Comparison of ENCODE assay signal across 13 cellular contexts in the genomic region with DNA sequence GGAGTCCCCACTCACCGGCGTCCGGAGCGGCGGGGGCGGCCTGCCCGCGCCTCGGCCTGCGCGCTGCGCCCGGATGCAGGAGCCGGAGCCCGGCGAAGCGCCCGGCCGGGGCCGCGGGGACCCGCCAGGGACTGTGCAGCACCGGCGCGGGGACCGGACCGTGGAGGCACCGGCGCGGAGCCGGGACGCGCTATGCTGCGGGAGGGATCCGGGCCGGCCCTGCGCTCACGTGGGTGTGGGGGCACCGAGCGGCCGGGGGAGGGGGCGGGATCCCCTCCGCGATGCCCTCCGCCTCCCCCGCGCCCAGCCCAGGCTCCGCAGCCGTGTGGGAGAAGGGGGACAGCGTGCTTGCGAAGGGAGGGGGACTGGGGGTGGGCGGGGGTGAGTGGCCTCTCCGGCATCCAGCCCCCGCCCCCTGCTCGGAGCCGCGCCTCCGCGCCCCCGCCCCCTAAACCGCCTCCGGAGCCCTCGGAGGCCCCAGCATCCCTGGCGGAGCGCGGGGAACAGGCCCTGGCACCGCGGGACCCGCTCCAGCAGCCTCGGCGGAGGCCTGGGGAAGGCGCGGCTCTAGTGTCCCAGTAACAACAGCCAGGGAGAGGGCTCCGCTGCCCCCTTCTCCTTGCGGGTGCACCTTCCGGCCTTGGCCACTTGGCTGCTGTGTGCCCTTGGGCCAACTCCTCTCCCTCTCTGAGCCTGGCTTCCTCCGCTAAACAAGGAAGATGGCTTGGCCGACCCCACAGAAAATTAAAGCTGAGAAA. TPM values are rescaled to one million over a fixed set of nuclear protein-coding genes. Genes with fewer than 3 reads are reported as not detected.
DNase-seq lines count a peak whose midpoint lies in the region; ATAC-seq, FAIRE-seq and TF ChIP-seq lines count a peak whose summit lies in the region.
"Had no signal": no experiment of that assay in that cellular context is flagged by ENCODE, and none has a peak within 500 bp of the region (broad histone marks: within the 10 kb centered on the region; RNA-seq: fewer than 3 reads in every experiment).

A gene (minus strand): TSS at position 367 of the 758 bp plus-strand sequence. CDS start 6,954 bp downstream, outside the sequence.

- H3K27ac Mint-ChIP-seq in activated CD8-positive, alpha-beta T cell treated with anti-CD3 and anti-CD28 coated beads, Interleukin-2, amount 10 ng/mL, durations not matched to agents 7 days and 5 days, result no peak within 1 kb of the TSS
- H3K27ac Mint-ChIP-seq in activated CD8-positive, alpha-beta T cell treated with anti-CD3 and anti-CD28 coated beads for 36 hours, result no peak within 1 kb of the TSS
- peak within 1 kb of the TSS; percentile 60 for H3K27ac Mint-ChIP-seq in astrocyte (ENCODE audit: unreplicated experiment)
- H3K27ac Mint-ChIP-seq in stimulated activated naive CD8-positive, alpha-beta T cell treated with anti-CD3 and anti-CD28 coated beads, Interleukin-15, amount 100 ng/mL, for 72 hours, result no peak within 1 kb of the TSS

- H3K27me3 Mint-ChIP-seq in activated CD8-positive, alpha-beta T cell treated with anti-CD3 and anti-CD28 coated beads, Interleukin-2, amount 10 ng/mL, durations not matched to agents 7 days and 5 days (ENCODE audit: low read depth), result peaks cover 29% of the 10 kb centered on the region
- peaks cover 45% of the 10 kb centered on the region for H3K27me3 Mint-ChIP-seq in activated CD8-positive, alpha-beta T cell treated with anti-CD3 and anti-CD28 coated beads for 36 hours
- peaks cover 42% of the 10 kb centered on the region for H3K27me3 Mint-ChIP-seq in astrocyte (ENCODE audit: low read depth, unreplicated experiment)
- peaks cover 43% of the 10 kb centered on the region for H3K27me3 Mint-ChIP-seq in stimulated activated naive CD8-positive, alpha-beta T cell treated with anti-CD3 and anti-CD28 coated beads, Interleukin-15, amount 100 ng/mL, for 72 hours

- H2AFZ ChIP-seq in astrocyte (ENCODE audit: low read depth, low read length), result no peak within 1 kb of the TSS

- no peaks in the 10 kb centered on the region for H3K36me3 ChIP-seq in astrocyte (ENCODE audit: insufficient read depth, low read length)
- H3K36me3 ChIP-seq in stomach, result no peaks in the 10 kb centered on the region
- H3K36me3 ChIP-seq: gastroesophageal sphincter had no signal

- no peaks in the 10 kb centered on the region for H3K79me2 ChIP-seq in astrocyte (ENCODE audit: insufficient read depth, low read length)

- H4K20me1 ChIP-seq in astrocyte (ENCODE audit: insufficient read depth, low read length), result no peaks in the 10 kb centered on the region

- POLR2A ChIA-PET in activated CD8-positive, alpha-beta T cell treated with anti-CD3 and anti-CD28 coated beads, Interleukin-2, amount 10 ng/mL, durations not matched to agents 7 days and 5 days (lab: Charles Lee), result no interaction called here
- POLR2A ChIA-PET in activated CD8-positive, alpha-beta T cell treated with anti-CD3 and anti-CD28 coated beads for 36 hours (lab: Charles Lee), result no interaction called here

- no peak within 1 kb of the TSS for H3K4me2 ChIP-seq in astrocyte (ENCODE audit: low read length)

- H3K27ac ChIP-seq in astrocyte (ENCODE audit: low read depth, low read length), result no peak within 1 kb of the TSS
- no peak within 1 kb of the TSS for H3K27ac ChIP-seq in stomach
- H3K27ac ChIP-seq: gastroesophageal sphincter had no signal

- DNase-seq in activated CD8-positive, alpha-beta T cell treated with anti-CD3 and anti-CD28 coated beads, Interleukin-2, amount 10 ng/mL, durations not matched to agents 7 days and 5 days, result no peak
- DNase-seq in activated CD8-positive, alpha-beta T cell treated with anti-CD3 and anti-CD28 coated beads for 36 hours, result no peak
- DNase-seq in astrocyte (ENCODE audit: low read depth) (no peak), left kidney (ENCODE audit: low read depth, low spot score) (peak; percentile 76), stomach (no peak)
- no peak for DNase-seq in stimulated activated naive CD8-positive, alpha-beta T cell treated with anti-CD3 and anti-CD28 coated beads, Interleukin-15, amount 100 ng/mL, for 72 hours
- DNase-seq in effector CD8-positive, alpha-beta T cell (lab: John Stamatoyannopoulos, UW), result no peak
- DNase-seq: NCI-H1417; NK-92 treated with Interleukin-12 subunit alpha and Interleukin-12 subunit beta, amount 100 ng/mL, for 24 hours; T-helper 1 cell had no signal

- no peak within 1 kb of the TSS for H3K4me3 Mint-ChIP-seq in activated CD8-positive, alpha-beta T cell treated with anti-CD3 and anti-CD28 coated beads, Interleukin-2, amount 10 ng/mL, durations not matched to agents 7 days and 5 days
- no peak within 1 kb of the TSS for H3K4me3 Mint-ChIP-seq in activated CD8-positive, alpha-beta T cell treated with anti-CD3 and anti-CD28 coated beads for 36 hours
- H3K4me3 Mint-ChIP-seq in astrocyte (ENCODE audit: unreplicated experiment), result peak within 1 kb of the TSS; percentile 76
- H3K4me3 Mint-ChIP-seq in stimulated activated naive CD8-positive, alpha-beta T cell treated with anti-CD3 and anti-CD28 coated beads, Interleukin-15, amount 100 ng/mL, for 72 hours, result peak within 1 kb of the TSS; percentile 48 to 52

- no peak for TF ChIP-seq CTCF in activated CD8-positive, alpha-beta T cell treated with anti-CD3 and anti-CD28 coated beads for 36 hours (IDR thresholded peaks at IDR 0.05)
- no peak for TF ChIP-seq CTCF in astrocyte (IDR thresholded peaks at IDR 0.05; ENCODE audit: insufficient read depth, low read depth, low read length)
- TF ChIP-seq CTCF in stomach (IDR thresholded peaks at IDR 0.05), result no peak

- H3K4me3 ChIP-seq in astrocyte (ENCODE audit: insufficient read depth, low read depth, low read length) (no peak within 1 kb of the TSS), stomach (peak within 1 kb of the TSS in 1 of 4 donors; percentile 11)

- ATAC-seq in activated CD8-positive, alpha-beta T cell treated with anti-CD3 and anti-CD28 coated beads, Interleukin-2, amount 10 ng/mL, durations not matched to agents 7 days and 5 days, result peak; percentile 55
- ATAC-seq in activated CD8-positive, alpha-beta T cell treated with anti-CD3 and anti-CD28 coated beads for 36 hours, result no peak
- ATAC-seq in stimulated activated naive CD8-positive, alpha-beta T cell treated with anti-CD3 and anti-CD28 coated beads, Interleukin-15, amount 100 ng/mL, for 72 hours, result no peak
- ATAC-seq in HG03520 (IDR thresholded peaks at IDR 0.05; ENCODE audit: unreplicated experiment), result no peak
- ATAC-seq: gastroesophageal sphincter had no signal

- H3K9me3 ChIP-seq in astrocyte (ENCODE audit: insufficient read depth, low read depth, low read length) (no peaks in the 10 kb centered on the region), stomach (no peaks in the 10 kb centered on the region)

- 1 to 6% (median 3%) methylated on average over 26 to 78 of the region's 78 CpGs for WGBS in stomach, 5 donors

- no peak for FAIRE-seq in astrocyte (lab: Jason Lieb, UNC)

- H3K9ac ChIP-seq in astrocyte (ENCODE audit: low read length), result no peak within 1 kb of the TSS

- intact Hi-C loops in activated CD8-positive, alpha-beta T cell treated with anti-CD3 and anti-CD28 coated beads for 36 hours (cut with micrococcal nuclease), result no loop called here
- intact Hi-C loops in stomach (cut with DNase I; ENCODE audit: low total_unique reads), result no loop called here

- no peaks in the 10 kb centered on the region for H3K9me3 Mint-ChIP-seq in activated CD8-positive, alpha-beta T cell treated with anti-CD3 and anti-CD28 coated beads, Interleukin-2, amount 10 ng/mL, durations not matched to agents 7 days and 5 days (ENCODE audit: insufficient read depth)
- no peaks in the 10 kb centered on the region for H3K9me3 Mint-ChIP-seq in activated CD8-positive, alpha-beta T cell treated with anti-CD3 and anti-CD28 coated beads for 36 hours
- no peaks in the 10 kb centered on the region for H3K9me3 Mint-ChIP-seq in astrocyte (ENCODE audit: unreplicated experiment)
- H3K9me3 Mint-ChIP-seq in stimulated activated naive CD8-positive, alpha-beta T cell treated with anti-CD3 and anti-CD28 coated beads, Interleukin-15, amount 100 ng/mL, for 72 hours, result no peaks in the 10 kb centered on the region

- H3K4me1 ChIP-seq in astrocyte (ENCODE audit: insufficient read depth, low read length), result no peaks in the 10 kb centered on the region
- H3K4me1 ChIP-seq in stomach, result peaks cover 0 to 11% (median 5%) of the 10 kb centered on the region in 4 donors

- no peak for TF ChIP-seq EP300 in stomach (IDR thresholded peaks at IDR 0.05)

- no peaks in the 10 kb centered on the region for H3K36me3 Mint-ChIP-seq in activated CD8-positive, alpha-beta T cell treated with anti-CD3 and anti-CD28 coated beads, Interleukin-2, amount 10 ng/mL, durations not matched to agents 7 days and 5 days (ENCODE audit: low read depth)
- H3K36me3 Mint-ChIP-seq in activated CD8-positive, alpha-beta T cell treated with anti-CD3 and anti-CD28 coated beads for 36 hours (ENCODE audit: low read depth), result no peaks in the 10 kb centered on the region
- H3K36me3 Mint-ChIP-seq in astrocyte (ENCODE audit: low read depth, unreplicated experiment), result no peaks in the 10 kb centered on the region

- CTCF ChIA-PET in activated CD8-positive, alpha-beta T cell treated with anti-CD3 and anti-CD28 coated beads, Interleukin-2, amount 10 ng/mL, durations not matched to agents 7 days and 5 days (lab: Charles Lee), result no interaction called here
- CTCF ChIA-PET in activated CD8-positive, alpha-beta T cell treated with anti-CD3 and anti-CD28 coated beads for 36 hours (lab: Charles Lee), result no interaction called here

- no peak for TF ChIP-seq POLR2A in stomach (IDR thresholded peaks at IDR 0.05)

- H3K27me3 ChIP-seq in astrocyte (ENCODE audit: insufficient read depth, low read length), result peaks cover 14% of the 10 kb centered on the region
- peaks cover 11 to 67% (median 38%) of the 10 kb centered on the region in 3 donors for H3K27me3 ChIP-seq in stomach

- no peaks in the 10 kb centered on the region for H3K4me1 Mint-ChIP-seq in activated CD8-positive, alpha-beta T cell treated with anti-CD3 and anti-CD28 coated beads, Interleukin-2, amount 10 ng/mL, durations not matched to agents 7 days and 5 days (ENCODE audit: low read depth)
- H3K4me1 Mint-ChIP-seq in activated CD8-positive, alpha-beta T cell treated with anti-CD3 and anti-CD28 coated beads for 36 hours (ENCODE audit: low read depth), result no peaks in the 10 kb centered on the region
- peaks cover 3% of the 10 kb centered on the region for H3K4me1 Mint-ChIP-seq in astrocyte (ENCODE audit: low read depth, unreplicated experiment)
- H3K4me1 Mint-ChIP-seq in stimulated activated naive CD8-positive, alpha-beta T cell treated with anti-CD3 and anti-CD28 coated beads, Interleukin-15, amount 100 ng/mL, for 72 hours, result peaks cover 4% of the 10 kb centered on the region

RNA-seq across cellular contexts. Expression of the gene that starts here (rescaled TPM):
- total RNA-seq in activated CD8-positive, alpha-beta T cell treated with anti-CD3 and anti-CD28 coated beads, Interleukin-2, amount 10 ng/mL, durations not matched to agents 7 days and 5 days, result not detected
- not detected for total RNA-seq in activated CD8-positive, alpha-beta T cell treated with anti-CD3 and anti-CD28 coated beads for 36 hours
- total RNA-seq in astrocyte, result 0.29 and 1.6 TPM in 2 replicates
- total RNA-seq in stomach, result under 1 TPM in 1 of 5 donors, not detected in 4; 0.37 TPM
- not detected for polyA plus RNA-seq in stomach
- total RNA-seq: cardiac septum had no signal

Comparison
In these comparisons a context has a peak if more than half of its experiments do, and no peak if none do; other contexts are left out.
1. Peak in ATAC-seq in activated CD8-positive, alpha-beta T cell treated with anti-CD3 and anti-CD28 coated beads, Interleukin-2, amount 10 ng/mL, durations not matched to agents 7 days and 5 days; RNA of the gene not detected or under 1 TPM.
2. H3K4me3 Mint-ChIP-seq: peak in astrocyte (single experiment) and stimulated activated naive CD8-positive, alpha-beta T cell treated with anti-CD3 and anti-CD28 coated beads, Interleukin-15, amount 100 ng/mL, for 72 hours (2 of 2); none in activated CD8-positive, alpha-beta T cell treated with anti-CD3 and anti-CD28 coated beads, Interleukin-2, amount 10 ng/mL, durations not matched to agents 7 days and 5 days (single experiment) and activated CD8-positive, alpha-beta T cell treated with anti-CD3 and anti-CD28 coated beads for 36 hours (single experiment).